17 cellular contexts compared by ENCODE assay signal in genomic region chr18:76264073-76264472, GRCh38.
"Had no signal": no experiment of that assay in that cellular context is flagged by ENCODE, and none has a peak within 500 bp of the region (broad histone marks: within the 10 kb centered on the region; RNA-seq: fewer than 3 reads in every experiment).

No MANE protein-coding gene starts in this region.

- H3K36me3 ChIP-seq: adrenal gland, colonic mucosa, right lobe of liver, stomach, thyroid gland, WERI-Rb-1 had no signal

- H3K27ac Mint-ChIP-seq: activated CD4-positive, alpha-beta T cell treated with anti-CD3 and anti-CD28 coated beads for 36 hours; activated CD8-positive, alpha-beta T cell treated with anti-CD3 and anti-CD28 coated beads for 36 hours; activated naive CD4-positive, alpha-beta T cell treated with anti-CD3 and anti-CD28 coated beads, Interleukin-2, amount 50 U/mL, for 24 hours; nephron progenitor cell; T-helper 17 cell had no signal

- H3K4me3 ChIP-seq: adrenal gland, colonic mucosa, right lobe of liver, smooth muscle cell, stomach, thyroid gland had no signal

- H3K27ac ChIP-seq: colonic mucosa, thyroid gland, WERI-Rb-1 had no signal

- H3K4me2 ChIP-seq: smooth muscle cell had no signal

- H3K4me1 Mint-ChIP-seq: activated naive CD4-positive, alpha-beta T cell treated with anti-CD3 and anti-CD28 coated beads, Interleukin-2, amount 50 U/mL, for 24 hours had no signal

- H3K27me3 ChIP-seq: adrenal gland, colonic mucosa, right lobe of liver, thyroid gland had no signal

- H3K36me3 Mint-ChIP-seq: activated naive CD4-positive, alpha-beta T cell treated with anti-CD3 and anti-CD28 coated beads, Interleukin-2, amount 50 U/mL, for 24 hours had no signal

- H3K4me3 Mint-ChIP-seq: activated CD4-positive, alpha-beta T cell treated with anti-CD3 and anti-CD28 coated beads for 36 hours; activated CD8-positive, alpha-beta T cell treated with anti-CD3 and anti-CD28 coated beads for 36 hours; activated naive CD4-positive, alpha-beta T cell treated with anti-CD3 and anti-CD28 coated beads, Interleukin-2, amount 50 U/mL, for 24 hours; nephron progenitor cell; T-helper 17 cell had no signal

- ATAC-seq: activated CD4-positive, alpha-beta T cell treated with anti-CD3 and anti-CD28 coated beads for 36 hours; activated CD8-positive, alpha-beta T cell treated with anti-CD3 and anti-CD28 coated beads for 36 hours; T-helper 17 cell had no signal

- H3K9me3 ChIP-seq: adrenal gland, colonic mucosa, right lobe of liver, stomach, thyroid gland had no signal

- H3K4me1 ChIP-seq: colonic mucosa, right lobe of liver had no signal

- DNase-seq: activated CD4-positive, alpha-beta T cell treated with anti-CD3 and anti-CD28 coated beads for 36 hours; activated CD8-positive, alpha-beta memory T cell treated with anti-CD3 and anti-CD28 coated beads, Interleukin-2, amount 50 U/mL, for 4 hours; activated CD8-positive, alpha-beta T cell treated with anti-CD3 and anti-CD28 coated beads for 36 hours; activated effector memory CD4-positive, alpha-beta T cell treated with anti-CD3 and anti-CD28 coated beads, Interleukin-2, amount 50 U/mL, for 16 hours; activated T-cell treated with anti-CD3 and anti-CD28 coated beads, Interleukin-2, amount 50 U/mL, for 48 hours; adrenal gland; central memory CD4-positive, alpha-beta T cell; colonic mucosa; foreskin melanocyte; nephron progenitor cell; right lobe of liver; stomach; T-helper 17 cell; WERI-Rb-1 had no signal

- H3K9me3 Mint-ChIP-seq: activated CD8-positive, alpha-beta T cell treated with anti-CD3 and anti-CD28 coated beads for 36 hours; activated naive CD4-positive, alpha-beta T cell treated with anti-CD3 and anti-CD28 coated beads, Interleukin-2, amount 50 U/mL, for 24 hours; nephron progenitor cell had no signal
